ENCODE assay signal across 8 cellular contexts in genomic region chr1:243984788-243985187, GRCh38.
"Had no signal": no experiment of that assay in that cellular context is flagged by ENCODE, and none has a peak within 500 bp of the region (broad histone marks: within the 10 kb centered on the region; RNA-seq: fewer than 3 reads in every experiment).

No MANE protein-coding gene starts in this region.

- H2AFZ ChIP-seq: GM23338 had no signal

- H3K27ac Mint-ChIP-seq: GM23338, H9 had no signal

- H3K4me2 ChIP-seq: GM23338 had no signal

- FAIRE-seq: H1, H54, HepG2, K562 had no signal

- DNase-seq: H9, HCEC 1CT, KG1 had no signal

- H3K4me3 Mint-ChIP-seq: GM23338, H9 had no signal

- H3K4me3 ChIP-seq: GM23338, K562 had no signal
